8 cellular contexts compared by ENCODE assay signal in genomic region chr18:9998330-9998729, GRCh38.
"Had no signal": no experiment of that assay in that cellular context is flagged by ENCODE, and none has a peak within 500 bp of the region (broad histone marks: within the 10 kb centered on the region; RNA-seq: fewer than 3 reads in every experiment).

No MANE protein-coding gene starts in this region.

- DNase-seq: GDM1, GF-D8 had no signal

- H3K4me3 ChIP-seq: GM12878 had no signal

- ATAC-seq: GM12878 had no signal

- FAIRE-seq: G401.6, GM12878, GM12891, GM12892, GM18507, GM19239 had no signal
